Comparison of ENCODE assay signal across 15 cellular contexts in the genomic region with DNA sequence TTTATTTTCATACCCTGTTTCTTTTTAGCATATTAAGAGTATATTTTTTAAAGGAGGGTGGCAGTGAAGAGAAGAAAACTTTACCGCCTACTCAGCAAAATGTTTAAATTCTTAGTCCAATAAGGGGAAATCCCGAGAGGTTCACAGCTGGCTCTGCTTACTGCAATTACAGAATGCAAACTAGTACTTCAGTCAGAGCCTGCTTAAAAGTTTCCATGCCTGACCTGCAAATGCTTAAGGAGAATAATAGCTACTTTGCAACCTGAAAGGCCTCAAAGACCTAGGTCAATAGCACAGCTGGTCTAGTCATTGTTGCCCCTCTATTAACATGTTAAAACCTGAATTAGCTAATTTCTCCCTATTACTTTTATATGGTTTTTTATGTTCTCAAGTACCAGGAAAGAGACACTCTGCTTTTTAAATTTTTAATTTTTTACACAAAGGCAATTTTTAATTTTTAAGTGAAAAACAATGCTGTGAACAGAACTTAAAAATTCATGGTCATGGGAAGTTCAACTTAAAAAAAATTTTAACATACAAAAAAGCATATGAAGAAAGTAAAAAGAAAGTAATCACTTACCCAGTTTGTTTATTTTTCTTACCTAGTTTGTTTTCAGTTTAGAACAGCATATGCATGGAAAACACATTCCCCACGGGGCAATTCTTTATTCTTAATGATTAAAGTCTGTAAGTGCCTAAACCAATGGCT.
DNase-seq lines count a peak whose midpoint lies in the region; ATAC-seq and TF ChIP-seq lines count a peak whose summit lies in the region.
"Had no signal": no experiment of that assay in that cellular context is flagged by ENCODE, and none has a peak within 500 bp of the region (broad histone marks: within the 10 kb centered on the region; RNA-seq: fewer than 3 reads in every experiment).

No MANE protein-coding gene starts in this region.

- H3K4me1 Mint-ChIP-seq in endodermal cell (peaks cover 55% of the 10 kb centered on the region), nephron (peaks cover 83% of the 10 kb centered on the region)
- H3K4me1 Mint-ChIP-seq: activated CD4-positive, alpha-beta T cell treated with anti-CD3 and anti-CD28 coated beads for 36 hours; stimulated activated memory B cell treated with anti-CD40 and anti-IgM and Interleukin-4, amounts not matched to agents 10 μg/mL and 1 μg/mL and 100 μg/mL, for 72 hours had no signal

- ATAC-seq in GM18519 (IDR thresholded peaks at IDR 0.05; ENCODE audit: low FRiP score, unreplicated experiment) (peak; percentile 82), HG03045 (IDR thresholded peaks at IDR 0.05; ENCODE audit: unreplicated experiment) (peak; percentile 42)
- ATAC-seq: activated CD4-positive, alpha-beta T cell treated with anti-CD3 and anti-CD28 coated beads for 36 hours; Right ventricle myocardium inferior; stimulated activated memory B cell treated with anti-CD40 and anti-IgM and Interleukin-4, amounts not matched to agents 10 μg/mL and 1 μg/mL and 100 μg/mL, for 72 hours had no signal

- no peak for DNase-seq in endodermal cell
- no peak for DNase-seq in MG63
- DNase-seq in NCI-H2029 treated with DMSO at 0.1 percent for 48 hours (lab: John Stamatoyannopoulos, UW), result no peak
- no peak for DNase-seq in OCI-LY7 (ENCODE audit: low spot score)
- DNase-seq in NCI-H345 treated with DMSO at 0.1 percent for 48 hours (lab: John Stamatoyannopoulos, UW; ENCODE audit: unreplicated experiment), result no peak
- DNase-seq: activated CD4-positive, alpha-beta T cell treated with anti-CD3 and anti-CD28 coated beads for 36 hours; NCI-H187 had no signal

- no peaks in the 10 kb centered on the region for H3K79me2 ChIP-seq in OCI-LY7 (ENCODE audit: insufficient read depth, low read depth, low read length)

- H3K27ac Mint-ChIP-seq in endodermal cell (peak overlapping the region; percentile 12), nephron (peak overlapping the region; percentile 89 to 96 (median 90))
- H3K27ac Mint-ChIP-seq: activated CD4-positive, alpha-beta T cell treated with anti-CD3 and anti-CD28 coated beads for 36 hours; activated naive CD8-positive, alpha-beta T cell; stimulated activated memory B cell treated with anti-CD40 and anti-IgM and Interleukin-4, amounts not matched to agents 10 μg/mL and 1 μg/mL and 100 μg/mL, for 72 hours had no signal

- H3K27me3 Mint-ChIP-seq in endodermal cell (ENCODE audit: insufficient read depth) (no peaks in the 10 kb centered on the region), nephron (ENCODE audit: low read depth) (no peaks in the 10 kb centered on the region)
- H3K27me3 Mint-ChIP-seq: stimulated activated memory B cell treated with anti-CD40 and anti-IgM and Interleukin-4, amounts not matched to agents 10 μg/mL and 1 μg/mL and 100 μg/mL, for 72 hours had no signal

- no peaks in the 10 kb centered on the region for H3K9me3 Mint-ChIP-seq in endodermal cell
- H3K9me3 Mint-ChIP-seq in nephron, result no peaks in the 10 kb centered on the region
- H3K9me3 Mint-ChIP-seq: stimulated activated memory B cell treated with anti-CD40 and anti-IgM and Interleukin-4, amounts not matched to agents 10 μg/mL and 1 μg/mL and 100 μg/mL, for 72 hours had no signal

- H3K4me3 ChIP-seq in endodermal cell (ENCODE audit: low read length) (no peak overlapping the region), MG63 (no peak overlapping the region), OCI-LY7 (ENCODE audit: low read depth, low read length, poor library complexity, severe bottlenecking) (no peak overlapping the region)
- H3K4me3 ChIP-seq: lung, skin epidermis had no signal

- H3K27me3 ChIP-seq in endodermal cell (ENCODE audit: control insufficient read depth, insufficient read depth, low read length, poor library complexity, severe bottlenecking), result no peaks in the 10 kb centered on the region
- H3K27me3 ChIP-seq in MG63, result no peaks in the 10 kb centered on the region

- BruUV-seq in OCI-LY7 (replicated peaks; lab: Mats Ljungman, UMichigan), result no TSS peak

- H3K4me1 ChIP-seq in endodermal cell (ENCODE audit: control insufficient read depth, insufficient read depth, low read length), result peaks cover 9% of the 10 kb centered on the region
- H3K4me1 ChIP-seq in OCI-LY7 (ENCODE audit: insufficient read depth, low read length, poor library complexity, severe bottlenecking), result no peaks in the 10 kb centered on the region

- H3K9ac ChIP-seq in endodermal cell (ENCODE audit: extremely low read depth, low read length, poor library complexity, severe bottlenecking), result no peak overlapping the region

- no peak overlapping the region for H2AFZ ChIP-seq in OCI-LY7 (ENCODE audit: low read length)

- POLR2A ChIA-PET in OCI-LY7 (lab: Charles Lee), result interaction anchor here (0.7 to 0.8 kb wide), 2 partner anchors 21 to 74 kb away, joined by 3 to 4 read pairs; no protein-coding TSS in a partner anchor

- H3K36me3 ChIP-seq in endodermal cell (ENCODE audit: control insufficient read depth, insufficient read depth, low read length), result peaks cover 41% of the 10 kb centered on the region
- peaks cover 19% of the 10 kb centered on the region for H3K36me3 ChIP-seq in MG63
- no peaks in the 10 kb centered on the region for H3K36me3 ChIP-seq in OCI-LY7 (ENCODE audit: insufficient read depth, low read length)

- no peaks in the 10 kb centered on the region for H3K9me2 ChIP-seq in OCI-LY7 (ENCODE audit: insufficient read depth, low read length)

- H3K9me3 ChIP-seq in endodermal cell (ENCODE audit: control insufficient read depth, low read length) (no peaks in the 10 kb centered on the region), MG63 (no peaks in the 10 kb centered on the region), OCI-LY7 (ENCODE audit: low read length) (no peaks in the 10 kb centered on the region)

- 38 to 40% methylated on average over 2 to 3 of the region's 3 CpGs for WGBS in endodermal cell (ENCODE audit: insufficient coverage in 1 of 2, insufficient read length in 1 of 2), 2 experiments

- TF ChIP-seq CTCF in endodermal cell (conservative IDR thresholded peaks at IDR 0.05) (no peak), nephron (IDR thresholded peaks at IDR 0.05; ENCODE audit: unreplicated experiment in 3 of 3) (no peak), OCI-LY7 (conservative IDR thresholded peaks at IDR 0.05; ENCODE audit: low read length) (no peak)

- intact Hi-C loops in OCI-LY7 (cut with micrococcal nuclease; ENCODE audit: unreplicated experiment), result no loop called here

- no peak overlapping the region for H3K27ac ChIP-seq in endodermal cell (ENCODE audit: low read depth, low read length)
- H3K27ac ChIP-seq in OCI-LY7 (ENCODE audit: low read depth, low read length, poor library complexity, severe bottlenecking), result no peak overlapping the region
- H3K27ac ChIP-seq: skin epidermis had no signal

- H3K4me2 ChIP-seq in OCI-LY7 (ENCODE audit: low read length), result no peak overlapping the region

- peaks cover 5% of the 10 kb centered on the region for H3K36me3 Mint-ChIP-seq in endodermal cell (ENCODE audit: low read depth)
- peaks cover 6% of the 10 kb centered on the region for H3K36me3 Mint-ChIP-seq in nephron (ENCODE audit: low read depth)
- H3K36me3 Mint-ChIP-seq: activated naive CD8-positive, alpha-beta T cell; stimulated activated memory B cell treated with anti-CD40 and anti-IgM and Interleukin-4, amounts not matched to agents 10 μg/mL and 1 μg/mL and 100 μg/mL, for 72 hours had no signal

- CTCF ChIA-PET in OCI-LY7 (lab: Charles Lee; ENCODE audit: unreplicated experiment), result no interaction called here

- H4K20me1 ChIP-seq in OCI-LY7 (ENCODE audit: insufficient read depth, low read length), result no peaks in the 10 kb centered on the region

- no peak overlapping the region for H3K4me3 Mint-ChIP-seq in endodermal cell
- peak overlapping the region; percentile 2 to 45 (median 17) for H3K4me3 Mint-ChIP-seq in nephron
- H3K4me3 Mint-ChIP-seq: activated CD4-positive, alpha-beta T cell treated with anti-CD3 and anti-CD28 coated beads for 36 hours; activated naive CD8-positive, alpha-beta T cell; stimulated activated memory B cell treated with anti-CD40 and anti-IgM and Interleukin-4, amounts not matched to agents 10 μg/mL and 1 μg/mL and 100 μg/mL, for 72 hours had no signal
